ENCODE assay signal across 17 cellular contexts in genomic region chr16:8611886-8612595, GRCh38. TPM values are rescaled to one million over a fixed set of nuclear protein-coding genes. Genes with fewer than 3 reads are reported as not detected.
A peak's percentile ranks its signal among the peaks of the same experiment; 100 is the strongest.
DNase-seq lines count a peak whose midpoint lies in the region; ATAC-seq and TF ChIP-seq lines count a peak whose summit lies in the region.
"Had no signal": no experiment of that assay in that cellular context is flagged by ENCODE, and none has a peak within 500 bp of the region (broad histone marks: within the 10 kb centered on the region; RNA-seq: fewer than 3 reads in every experiment).

No MANE protein-coding gene starts in this region.

- no peak for ATAC-seq in HG02970 (IDR thresholded peaks at IDR 0.05; ENCODE audit: low FRiP score, unreplicated experiment)
- ATAC-seq: CD8-positive, alpha-beta T cell had no signal

- DNase-seq in EL (peak; percentile 21), LHCN-M2 (ENCODE audit: low read depth) (peak; percentile 39), choroid plexus epithelial cell (ENCODE audit: low read depth) (peak; percentile 60), posterior vena cava (ENCODE audit: low spot score) (peak; percentile 1), NCI-H524 treated with DMSO at 0.1 percent for 48 hours (lab: John Stamatoyannopoulos, UW) (no peak)
- no peak for DNase-seq in CD8-positive, alpha-beta memory T cell
- DNase-seq: CD8-positive, alpha-beta T cell; NCI-H1436; NCI-H2081; NCI-H526 treated with DMSO at 0.1 percent for 48 hours; SJCRH30 had no signal

- H3K27me3 ChIP-seq in CD8-positive, alpha-beta memory T cell (ENCODE audit: insufficient read depth, low read length, poor library complexity, severe bottlenecking), result no peaks in the 10 kb centered on the region
- H3K27me3 ChIP-seq: SJCRH30 had no signal

- no peaks in the 10 kb centered on the region for H3K9me3 Mint-ChIP-seq in CD8-positive, alpha-beta memory T cell
- H3K9me3 Mint-ChIP-seq: CD8-positive, alpha-beta T cell had no signal

- no peak overlapping the region for H3K4me3 Mint-ChIP-seq in CD8-positive, alpha-beta memory T cell
- H3K4me3 Mint-ChIP-seq: CD8-positive, alpha-beta T cell; IgD-negative memory B cell had no signal

- POLR2A ChIA-PET in CD8-positive, alpha-beta memory T cell (lab: Charles Lee), result no interaction called here

- peak; percentile 16 for TF ChIP-seq CTCF in choroid plexus epithelial cell (conservative IDR thresholded peaks at IDR 0.05; ENCODE audit: low read depth, low read length)

- no peaks in the 10 kb centered on the region for H3K9me3 ChIP-seq in CD8-positive, alpha-beta memory T cell (ENCODE audit: low read length)
- H3K9me3 ChIP-seq: SJCRH30 had no signal

- CTCF ChIA-PET in CD8-positive, alpha-beta memory T cell (lab: Charles Lee), result no interaction called here

- intact Hi-C loops in posterior vena cava (cut with DNase I), result no loop called here

- H3K27ac Mint-ChIP-seq in CD8-positive, alpha-beta memory T cell, result no peak overlapping the region
- H3K27ac Mint-ChIP-seq: CD8-positive, alpha-beta T cell; IgD-negative memory B cell had no signal

- no peaks in the 10 kb centered on the region for H3K36me3 Mint-ChIP-seq in CD8-positive, alpha-beta memory T cell
- H3K36me3 Mint-ChIP-seq: CD8-positive, alpha-beta T cell; IgD-negative memory B cell had no signal

- peaks cover 19 to 49% of the 10 kb centered on the region in 2 donors for H3K27me3 Mint-ChIP-seq in CD8-positive, alpha-beta memory T cell

- no peaks in the 10 kb centered on the region for H3K36me3 ChIP-seq in CD8-positive, alpha-beta memory T cell (ENCODE audit: insufficient read depth, low read length)
- H3K36me3 ChIP-seq: SJCRH30 had no signal

- no peaks in the 10 kb centered on the region for H3K4me1 ChIP-seq in CD8-positive, alpha-beta memory T cell (ENCODE audit: insufficient read depth, low read length)
- H3K4me1 ChIP-seq: SJCRH30 had no signal

- no peak overlapping the region for H3K27ac ChIP-seq in CD8-positive, alpha-beta memory T cell (ENCODE audit: low read depth, low read length)
- H3K27ac ChIP-seq: SJCRH30 had no signal

- no peak overlapping the region for H3K4me3 ChIP-seq in choroid plexus epithelial cell (ENCODE audit: low read depth, low read length)
- H3K4me3 ChIP-seq in CD8-positive, alpha-beta memory T cell (ENCODE audit: low read length), result no peak overlapping the region
- H3K4me3 ChIP-seq: SJCRH30 had no signal

- no peaks in the 10 kb centered on the region for H3K4me1 Mint-ChIP-seq in CD8-positive, alpha-beta memory T cell

RNA-seq across cellular contexts. Expression of gene METTL22, which starts 9.5 kb away (rescaled TPM):
- total RNA-seq in LHCN-M2 (2014; rRNA removed) (10.1 and 17.1 TPM in 2 replicates), posterior vena cava (10 to 100 TPM; 27.4 to 30.7 TPM)
- polyA plus RNA-seq in LHCN-M2 (2012), result 16.7 TPM
- total RNA-seq in CD8-positive, alpha-beta memory T cell, result 10 to 100 TPM; 21.3 to 24.1 TPM
- 10.8 TPM for polyA plus RNA-seq in CD8-positive, alpha-beta memory T cell

RNA-seq across cellular contexts. Expression of gene TMEM114, which starts 21.7 kb away (rescaled TPM):
- total RNA-seq in LHCN-M2 (2014; rRNA removed) (not detected in 2 replicates), posterior vena cava (not detected)
- not detected for polyA plus RNA-seq in LHCN-M2 (2012)
- not detected for total RNA-seq in CD8-positive, alpha-beta memory T cell
- not detected for polyA plus RNA-seq in CD8-positive, alpha-beta memory T cell
- total RNA-seq: CD8-positive, alpha-beta T cell; OCI-LY7; RPMI7951; SJCRH30 had no signal
- polyA plus RNA-seq: AG04450, BJ, IgD-negative memory B cell had no signal

Comparison
In these comparisons a context has a peak if more than half of its experiments do, and no peak if none do; other contexts are left out.
1. DNase-seq: peak in EL (single experiment), LHCN-M2 (single experiment), choroid plexus epithelial cell (single experiment) and posterior vena cava (single experiment); none in NCI-H524 treated with DMSO at 0.1 percent for 48 hours (single experiment) and CD8-positive, alpha-beta memory T cell (0 of 5).